In genomic region chr5:108685448-108686216, GRCh38 we compare ENCODE assay signal across 7 cellular contexts.
DNase-seq lines count a peak whose midpoint lies in the region; ATAC-seq, FAIRE-seq and TF ChIP-seq lines count a peak whose summit lies in the region.
"Not testable (repeated sequence)": the region's sequence is repeated elsewhere in the genome, so short reads cannot be mapped to it uniquely, and the experiment has no call there.

No MANE protein-coding gene starts in this region.

- not testable (repeated sequence) for H3K23me2 ChIP-seq in H9 (ENCODE audit: insufficient read length, low read depth, low read length, poor library complexity, severe bottlenecking)

- not testable (repeated sequence) for H3K27ac ChIP-seq in H9 (ENCODE audit: insufficient read length, low read depth, low read length); endodermal cell (ENCODE audit: low read depth, low read length); keratinocyte (ENCODE audit: control insufficient read depth, insufficient read depth, low read length)

- not testable (repeated sequence) for H3K56ac ChIP-seq in H9 (ENCODE audit: insufficient read length, low read depth, low read length)

- intact Hi-C loops in mucosa of descending colon (cut with DNase I, micrococcal nuclease): not testable (repeated sequence)

- H3K27me3 ChIP-seq in H9 (ENCODE audit: insufficient read depth, low read length); endodermal cell (ENCODE audit: control insufficient read depth, insufficient read depth, low read length, poor library complexity, severe bottlenecking); keratinocyte (ENCODE audit: control insufficient read depth, extremely low read depth, insufficient read depth, low read length): not testable (repeated sequence)

- CTCF ChIA-PET in WTC11 (lab: Charles Lee): interaction anchor here (0.8 to 1.4 kb wide), 3 partner anchors 12 to 67 kb away, joined by 3 read pairs; no protein-coding TSS in a partner anchor

- ATAC-seq in WTC11 (peak; percentile 72), mucosa of descending colon (peak; percentile 84)

- not testable (repeated sequence) for H4K20me1 ChIP-seq in H9 (ENCODE audit: control insufficient read depth, insufficient read depth, insufficient read length); keratinocyte (ENCODE audit: control insufficient read depth, extremely low read depth, insufficient read depth, low read length)

- not testable (repeated sequence) for H3K79me1 ChIP-seq in H9 (ENCODE audit: insufficient read depth, low read depth, low read length, poor library complexity, severe bottlenecking)

- H3K4ac ChIP-seq in H9 (ENCODE audit: low read depth, low read length): not testable (repeated sequence)

- not testable (repeated sequence) for H2BK20ac ChIP-seq in H9 (ENCODE audit: low read depth, low read length, poor library complexity, severe bottlenecking)

- not testable (repeated sequence) for H3K4me3 ChIP-seq in endodermal cell (ENCODE audit: low read length); keratinocyte (ENCODE audit: control insufficient read depth in 2 of 3, extremely low read depth in 1 of 3, insufficient read depth in 2 of 3, low read depth in 1 of 3, low read length in 3 of 3); mucosa of descending colon
- H3K4me3 ChIP-seq in retinal pigment epithelial cell (ENCODE audit: low read length): peak overlapping the region; percentile 27

- H2BK120ac ChIP-seq in H9 (ENCODE audit: low read depth, low read length, poor library complexity, severe bottlenecking): not testable (repeated sequence)

- dilution Hi-C loops in keratinocyte (cut with MboI; ENCODE audit: extremely low pct_ligation_motif_present, low sequenced_read_pairs): not testable (repeated sequence)

- peaks cover 11% of the 10 kb centered on the region; the same call in 1 of the 2 replicates for H3K4me1 ChIP-seq in H9 (ENCODE audit: insufficient read depth, low read length)
- not testable (repeated sequence) for H3K4me1 ChIP-seq in endodermal cell (ENCODE audit: control insufficient read depth, insufficient read depth, low read length); keratinocyte (ENCODE audit: control insufficient read depth, extremely low read depth, insufficient read depth, low read length); mucosa of descending colon (ENCODE audit: low read depth)

- DNase-seq in H9: peak; percentile 80
- peak; percentile 6 for DNase-seq in NCI-H526 treated with DMSO at 0.1 percent for 48 hours (lab: John Stamatoyannopoulos, UW)
- DNase-seq in WTC11 (ENCODE audit: low spot score): peak; percentile 76
- DNase-seq in endodermal cell: peak; percentile 85
- DNase-seq in keratinocyte (ENCODE audit: low read depth, low spot score); retinal pigment epithelial cell (ENCODE audit: low read depth): not testable (repeated sequence)
- peak; percentile 60 to 78 (median 69) for DNase-seq in mucosa of descending colon

- H3K27me3 Mint-ChIP-seq in H9 (ENCODE audit: low read depth); WTC11 (ENCODE audit: low read depth): not testable (repeated sequence)
- H3K27me3 Mint-ChIP-seq in endodermal cell (ENCODE audit: insufficient read depth): peaks cover 13% of the 10 kb centered on the region

- not testable (repeated sequence) for H3T11ph ChIP-seq in H9 (ENCODE audit: low read length)

- H3K36me3 ChIP-seq in endodermal cell (ENCODE audit: control insufficient read depth, insufficient read depth, low read length); keratinocyte (ENCODE audit: control insufficient read depth in 2 of 2, extremely low read depth in 1 of 2, insufficient read depth in 2 of 2, low read length in 2 of 2); mucosa of descending colon (ENCODE audit: low read depth): not testable (repeated sequence)

- WGBS in H9 (ENCODE audit: extremely low coverage, insufficient read length, low lambda C conversion rate): no CpG with 5 or more reads among the region's 19 CpGs
- WGBS in endodermal cell (ENCODE audit: insufficient coverage in 1 of 2, insufficient read length in 1 of 2), 2 experiments: 56% methylated on average over 14 to 19 of the region's 19 CpGs

- H3K9ac ChIP-seq in H9 (ENCODE audit: extremely low read depth, insufficient read length, low read length); endodermal cell (ENCODE audit: extremely low read depth, low read length, poor library complexity, severe bottlenecking); keratinocyte (ENCODE audit: control insufficient read depth, extremely low read depth, insufficient read depth, low read length): not testable (repeated sequence)

- not testable (repeated sequence) for H4K8ac ChIP-seq in H9 (replicated peaks; ENCODE audit: insufficient read length, low read depth, low read length)

- H3K4me3 Mint-ChIP-seq in H9: peak overlapping the region; percentile 53 to 56; a peak in 4 of 5 replicates
- H3K4me3 Mint-ChIP-seq in WTC11: peak overlapping the region; percentile 49
- peak overlapping the region; percentile 49 for H3K4me3 Mint-ChIP-seq in endodermal cell

- H3K9me1 ChIP-seq in keratinocyte (ENCODE audit: control insufficient read depth, extremely low read depth, insufficient read depth, low read length): not testable (repeated sequence)

- H4K91ac ChIP-seq in H9 (ENCODE audit: insufficient read length, low read depth, low read length): peak overlapping the region; percentile 43

- H2BK15ac ChIP-seq in H9 (ENCODE audit: low read depth, low read length): not testable (repeated sequence)

- peak overlapping the region; percentile 61 for H3K18ac ChIP-seq in H9 (ENCODE audit: insufficient read length, low read depth, low read length)

- not testable (repeated sequence) for H3K23ac ChIP-seq in H9 (ENCODE audit: insufficient read length, low read depth, low read length)

- H3K27ac Mint-ChIP-seq in H9: peak overlapping the region; percentile 97 to 100 (median 98)
- H3K27ac Mint-ChIP-seq in WTC11: peak overlapping the region; percentile 96
- H3K27ac Mint-ChIP-seq in endodermal cell: peak overlapping the region; percentile 72

- H2AFZ ChIP-seq in H9 (ENCODE audit: low read length): not testable (repeated sequence)
- H2AFZ ChIP-seq in keratinocyte (ENCODE audit: control insufficient read depth, low read length): peak overlapping the region; percentile 36

- peak overlapping the region; percentile 10 for H4K5ac ChIP-seq in H9 (ENCODE audit: insufficient read length, low read depth, low read length)

- not testable (repeated sequence) for H2BK12ac ChIP-seq in H9 (ENCODE audit: insufficient read length, low read depth, low read length)

- TF ChIP-seq CTCF in H9 (conservative IDR thresholded peaks at IDR 0.05); WTC11 (IDR thresholded peaks at IDR 0.05); endodermal cell (conservative IDR thresholded peaks at IDR 0.05); keratinocyte (optimal IDR thresholded peaks at IDR 0.05 in 1 of 3, IDR thresholded peaks at IDR 0.05 in 1 of 3, conservative IDR thresholded peaks at IDR 0.05 in 1 of 3; ENCODE audit: extremely low read depth in 1 of 3, insufficient read depth in 2 of 3, low read length in 3 of 3); mucosa of descending colon (IDR thresholded peaks at IDR 0.05); retinal pigment epithelial cell (conservative IDR thresholded peaks at IDR 0.05; ENCODE audit: low read depth, low read length): not testable (repeated sequence)

- POLR2A ChIA-PET in WTC11 (lab: Charles Lee): interaction anchor here (0.6 to 2.9 kb wide), 5 partner anchors 42 to 1010 kb away, joined by 3 to 21 read pairs (median 5); partner anchors contain the start of gene FER

- peaks cover 0 to 12% (median 0%) of the 10 kb centered on the region in 3 experiments; a peak in 1 of 7 replicates for H3K36me3 Mint-ChIP-seq in H9 (ENCODE audit: insufficient read depth in 1 of 3, low read depth in 3 of 3)
- not testable (repeated sequence) for H3K36me3 Mint-ChIP-seq in WTC11; endodermal cell (ENCODE audit: low read depth)

- H3K4me1 Mint-ChIP-seq in H9 (peaks cover 38 to 45% of the 10 kb centered on the region in 2 experiments), WTC11 (peaks cover 51% of the 10 kb centered on the region)
- not testable (repeated sequence) for H3K4me1 Mint-ChIP-seq in endodermal cell

- H2BK5ac ChIP-seq in H9 (ENCODE audit: insufficient read length, low read length): not testable (repeated sequence)

- FAIRE-seq in keratinocyte (lab: Jason Lieb, UNC): not testable (repeated sequence)

- H3K9me3 ChIP-seq in H9 (ENCODE audit: control insufficient read depth, low read depth, low read length); endodermal cell (ENCODE audit: control insufficient read depth, low read length); keratinocyte (ENCODE audit: control insufficient read depth, low read depth, low read length); mucosa of descending colon: not testable (repeated sequence)

- H3K14ac ChIP-seq in H9 (ENCODE audit: insufficient read depth, low read length): peak overlapping the region; percentile 68; the same call in 1 of the 2 replicates

- not testable (repeated sequence) for H3K9me3 Mint-ChIP-seq in H9, endodermal cell
- H3K9me3 Mint-ChIP-seq in WTC11: peaks cover 15% of the 10 kb centered on the region

- not testable (repeated sequence) for H2AK5ac ChIP-seq in H9 (ENCODE audit: insufficient read length, low read length)

- H3K4me2 ChIP-seq in H9 (ENCODE audit: insufficient read depth, insufficient read length, low read length); keratinocyte (ENCODE audit: control insufficient read depth, extremely low read depth, insufficient read depth, low read depth, low read length): not testable (repeated sequence)

- H3K79me2 ChIP-seq in H9 (ENCODE audit: insufficient read depth, low read length); keratinocyte (ENCODE audit: control insufficient read depth, insufficient read depth, low read length): not testable (repeated sequence)
